8 cellular contexts compared by ENCODE assay signal in genomic region chr3:183085634-183086390, GRCh38. TPM values are rescaled to one million over a fixed set of nuclear protein-coding genes. Genes with fewer than 3 reads are reported as not detected.
DNase-seq lines count a peak whose midpoint lies in the region; ATAC-seq and TF ChIP-seq lines count a peak whose summit lies in the region.

No MANE protein-coding gene starts in this region.

- no TSS peak for BruUV-seq in OCI-LY7 (replicated peaks; lab: Mats Ljungman, UMichigan)

- peaks cover 4% of the 10 kb centered on the region; the same call in 1 of the 2 replicates for H3K9me3 ChIP-seq in OCI-LY7 (ENCODE audit: low read length)

- DNase-seq in 8988T (peak; percentile 45), ELF-1 (ENCODE audit: low read depth, low spot score) (peak; percentile 71), OCI-LY7 (ENCODE audit: low spot score) (peak; percentile 19), fibroblast of the aortic adventitia (ENCODE audit: low read depth) (no peak), foreskin melanocyte (no peak)

- CTCF ChIA-PET in OCI-LY7 (lab: Charles Lee; ENCODE audit: unreplicated experiment) = interaction anchor here (0.6 to 1.1 kb wide), 2 partner anchors 75 to 448 kb away, joined by 3 to 4 read pairs; no protein-coding TSS in a partner anchor

- H3K4me1 ChIP-seq in OCI-LY7 (ENCODE audit: insufficient read depth, low read length, poor library complexity, severe bottlenecking) = no peaks in the 10 kb centered on the region

- POLR2A ChIA-PET in OCI-LY7 (lab: Charles Lee) = interaction anchor here (0.6 to 1.1 kb wide), 6 partner anchors 8 to 1702 kb away, joined by 3 to 5 read pairs (median 4); no protein-coding TSS in a partner anchor

- no peak for ATAC-seq in GM21786 (IDR thresholded peaks at IDR 0.05; ENCODE audit: unreplicated experiment)
- ATAC-seq in GM21529 (IDR thresholded peaks at IDR 0.05; ENCODE audit: unreplicated experiment) = no peak
- no peak for ATAC-seq in GM21367 (IDR thresholded peaks at IDR 0.05; ENCODE audit: unreplicated experiment)

- no peaks in the 10 kb centered on the region for H3K79me2 ChIP-seq in OCI-LY7 (ENCODE audit: insufficient read depth, low read depth, low read length)

- no peak overlapping the region for H2AFZ ChIP-seq in OCI-LY7 (ENCODE audit: low read length)

- peaks cover 92% of the 10 kb centered on the region for H3K36me3 ChIP-seq in OCI-LY7 (ENCODE audit: insufficient read depth, low read length)

- no peaks in the 10 kb centered on the region for H3K9me2 ChIP-seq in OCI-LY7 (ENCODE audit: insufficient read depth, low read length)

- H3K4me3 ChIP-seq in OCI-LY7 (ENCODE audit: low read depth, low read length, poor library complexity, severe bottlenecking) (no peak overlapping the region), fibroblast of the aortic adventitia (ENCODE audit: low read depth, low read length) (no peak overlapping the region)

- intact Hi-C loops in OCI-LY7 (cut with micrococcal nuclease; ENCODE audit: unreplicated experiment) = no loop called here

- TF ChIP-seq CTCF in OCI-LY7 (conservative IDR thresholded peaks at IDR 0.05; ENCODE audit: low read length) (peak; percentile 72), fibroblast of the aortic adventitia (IDR thresholded peaks at IDR 0.05; ENCODE audit: insufficient read depth, low read length) (peak; percentile 31)

- H3K4me2 ChIP-seq in OCI-LY7 (ENCODE audit: low read length) = no peak overlapping the region

- no peaks in the 10 kb centered on the region for H4K20me1 ChIP-seq in OCI-LY7 (ENCODE audit: insufficient read depth, low read length)

- H3K27ac ChIP-seq in OCI-LY7 (ENCODE audit: low read depth, low read length, poor library complexity, severe bottlenecking) = no peak overlapping the region

RNA-seq across cellular contexts. Expression of gene MCCC1, which starts 13.5 kb away (rescaled TPM):
- 29.9 and 39.9 TPM in 2 replicates for total RNA-seq in OCI-LY7 (2014; rRNA removed; shearing (Covaris generic))
- total RNA-seq in OCI-LY7 (2022) (55.2 and 57.5 TPM in 2 replicates), fibroblast of the aortic adventitia (ENCODE audit: low replicate concordance) (23.7 and 38.2 TPM in 2 replicates)

Comparison
In these comparisons a context has a peak if more than half of its experiments do, and no peak if none do; other contexts are left out.
1. DNase-seq: peak in 8988T (single experiment), ELF-1 (single experiment) and OCI-LY7 (single experiment); none in fibroblast of the aortic adventitia (single experiment) and foreskin melanocyte (single experiment).